8 cellular contexts compared by ENCODE assay signal in genomic region chr2:238784671-238785527, GRCh38.
DNase-seq lines count a peak whose midpoint lies in the region; ATAC-seq and TF ChIP-seq lines count a peak whose summit lies in the region.

No MANE protein-coding gene starts in this region.

- H3K9me3 ChIP-seq in tibial nerve, result no peaks in the 10 kb centered on the region

- peak in 1 of 2 donors; percentile 41 for TF ChIP-seq EP300 in tibial nerve (IDR thresholded peaks at IDR 0.05)

- WGBS in tibial nerve, 2 donors, result 21 to 23% methylated on average over 17 of the region's 17 CpGs

- H3K27me3 ChIP-seq in tibial nerve, result no peaks in the 10 kb centered on the region

- peak; percentile 79 to 86 (median 83) for TF ChIP-seq CTCF in tibial nerve (IDR thresholded peaks at IDR 0.05)

- peaks cover 0 to 21% (median 0%) of the 10 kb centered on the region in 4 donors for H3K4me1 ChIP-seq in tibial nerve

- H3K36me3 ChIP-seq in tibial nerve, result no peaks in the 10 kb centered on the region

- peak; percentile 49 for DNase-seq in COLO829 (ENCODE audit: low spot score)
- DNase-seq in HuH-7 (ENCODE audit: low spot score), result peak; percentile 64
- peak; percentile 71 for DNase-seq in RPMI7951 (ENCODE audit: low read depth)
- DNase-seq in activated effector memory CD4-positive, alpha-beta T cell treated with Interleukin-2 at 50 U/mL for 16 hours, result peak; percentile 24
- peak; percentile 64 for DNase-seq in germinal center (ENCODE audit: low spot score)
- peak; percentile 35 for DNase-seq in pons (ENCODE audit: low spot score)
- peak; percentile 39 to 67 for DNase-seq in tibial nerve (ENCODE audit: low spot score in 2 of 2)

- H3K27ac ChIP-seq in tibial nerve, result peak overlapping the region in 3 of 4 donors; percentile 7 to 58 (median 23)

- no peak for TF ChIP-seq POLR2A in tibial nerve (IDR thresholded peaks at IDR 0.05)

- H3K4me3 ChIP-seq in tibial nerve, result no peak overlapping the region

- ATAC-seq in HG03354 (IDR thresholded peaks at IDR 0.05; ENCODE audit: poor library complexity, severe bottlenecking, unreplicated experiment), result no peak
